ENCODE assay signal across 9 cellular contexts in the genomic region with DNA sequence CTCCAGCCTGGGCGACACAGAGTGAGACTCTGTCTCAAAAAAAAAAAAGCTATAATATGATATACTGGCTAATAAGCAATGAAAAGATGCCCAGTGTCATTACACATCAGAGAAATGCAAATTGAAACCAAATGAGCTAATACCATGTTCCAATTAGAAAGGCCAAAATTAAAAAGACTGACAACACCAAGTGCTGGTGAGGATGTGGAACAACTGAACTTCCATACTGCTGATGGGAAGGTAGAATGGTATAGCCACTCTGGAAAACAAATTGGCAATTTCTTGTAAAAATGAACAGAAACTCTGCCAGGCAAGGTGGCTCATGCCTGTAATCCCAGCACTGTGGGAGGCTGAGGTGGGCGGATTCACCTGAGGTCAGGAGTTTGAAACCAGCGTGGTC.
"Had no signal": no experiment of that assay in that cellular context is flagged by ENCODE, and none has a peak within 500 bp of the region (broad histone marks: within the 10 kb centered on the region; RNA-seq: fewer than 3 reads in every experiment).

No MANE protein-coding gene starts in this region.

- H3K9me3 Mint-ChIP-seq: HFFc6 had no signal

- DNase-seq: H9, HCEC 1CT, HFFc6, IMR-90, KBM-7 had no signal

- H3K27ac Mint-ChIP-seq: GM23338, H9, HFFc6 had no signal

- FAIRE-seq: H1, H54, HTR-8/SVneo had no signal

- ATAC-seq: GM23338 had no signal

- H3K4me3 Mint-ChIP-seq: GM23338, H9, HFFc6 had no signal

- H3K4me1 Mint-ChIP-seq: GM23338 had no signal
